1 cellular context compared by ENCODE assay signal in genomic region chr1:81820761-81821160, GRCh38.
TF ChIP-seq lines count a peak whose summit lies in the region.

No MANE protein-coding gene starts in this region.

TF ChIP-seq in GM12878, 131 proteins besides CTCF, POLR2A, EP300 and RAD21 (continued from another document):
- TF ChIP-seq SKIL (IDR thresholded peaks at IDR 0.05; ENCODE audit: low read depth, poor library complexity, severe bottlenecking) = no peak
- TF ChIP-seq, protein P1, sequence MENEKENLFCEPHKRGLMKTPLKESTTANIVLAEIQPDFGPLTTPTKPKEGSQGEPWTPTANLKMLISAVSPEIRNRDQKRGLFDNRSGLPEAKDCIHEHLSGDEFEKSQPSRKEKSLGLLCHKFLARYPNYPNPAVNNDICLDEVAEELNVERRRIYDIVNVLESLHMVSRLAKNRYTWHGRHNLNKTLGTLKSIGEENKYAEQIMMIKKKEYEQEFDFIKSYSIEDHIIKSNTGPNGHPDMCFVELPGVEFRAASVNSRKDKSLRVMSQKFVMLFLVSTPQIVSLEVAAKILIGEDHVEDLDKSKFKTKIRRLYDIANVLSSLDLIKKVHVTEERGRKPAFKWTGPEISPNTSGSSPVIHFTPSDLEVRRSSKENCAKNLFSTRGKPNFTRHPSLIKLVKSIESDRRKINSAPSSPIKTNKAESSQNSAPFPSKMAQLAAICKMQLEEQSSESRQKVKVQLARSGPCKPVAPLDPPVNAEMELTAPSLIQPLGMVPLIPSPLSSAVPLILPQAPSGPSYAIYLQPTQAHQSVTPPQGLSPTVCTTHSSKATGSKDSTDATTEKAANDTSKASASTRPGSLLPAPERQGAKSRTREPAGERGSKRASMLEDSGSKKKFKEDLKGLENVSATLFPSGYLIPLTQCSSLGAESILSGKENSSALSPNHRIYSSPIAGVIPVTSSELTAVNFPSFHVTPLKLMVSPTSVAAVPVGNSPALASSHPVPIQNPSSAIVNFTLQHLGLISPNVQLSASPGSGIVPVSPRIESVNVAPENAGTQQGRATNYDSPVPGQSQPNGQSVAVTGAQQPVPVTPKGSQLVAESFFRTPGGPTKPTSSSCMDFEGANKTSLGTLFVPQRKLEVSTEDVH (IDR thresholded peaks at IDR 0.05; ENCODE audit: low read depth, partially characterized antibody) = no peak
- no peak for TF ChIP-seq POLR2AphosphoS5 (IDR thresholded peaks at IDR 0.05; ENCODE audit: low read length)
- TF ChIP-seq SIN3A (IDR thresholded peaks at IDR 0.05; ENCODE audit: low read depth, low read length) = no peak
- no peak for TF ChIP-seq HDAC6 (IDR thresholded peaks at IDR 0.05; ENCODE audit: unreplicated experiment)
- TF ChIP-seq HCFC1 (IDR thresholded peaks at IDR 0.05; ENCODE audit: low read length) = no peak
- no peak for TF ChIP-seq GABPA (IDR thresholded peaks at IDR 0.05; ENCODE audit: low read depth)
- TF ChIP-seq FOXK2 (IDR thresholded peaks at IDR 0.05) = no peak
- TF ChIP-seq, protein P2, sequence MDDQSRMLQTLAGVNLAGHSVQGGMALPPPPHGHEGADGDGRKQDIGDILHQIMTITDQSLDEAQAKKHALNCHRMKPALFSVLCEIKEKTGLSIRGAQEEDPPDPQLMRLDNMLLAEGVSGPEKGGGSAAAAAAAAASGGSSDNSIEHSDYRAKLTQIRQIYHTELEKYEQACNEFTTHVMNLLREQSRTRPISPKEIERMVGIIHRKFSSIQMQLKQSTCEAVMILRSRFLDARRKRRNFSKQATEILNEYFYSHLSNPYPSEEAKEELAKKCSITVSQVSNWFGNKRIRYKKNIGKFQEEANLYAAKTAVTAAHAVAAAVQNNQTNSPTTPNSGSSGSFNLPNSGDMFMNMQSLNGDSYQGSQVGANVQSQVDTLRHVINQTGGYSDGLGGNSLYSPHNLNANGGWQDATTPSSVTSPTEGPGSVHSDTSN (IDR thresholded peaks at IDR 0.05; ENCODE audit: insufficient replicate concordance, low read depth, low read length) = no peak
- TF ChIP-seq, protein P3, sequence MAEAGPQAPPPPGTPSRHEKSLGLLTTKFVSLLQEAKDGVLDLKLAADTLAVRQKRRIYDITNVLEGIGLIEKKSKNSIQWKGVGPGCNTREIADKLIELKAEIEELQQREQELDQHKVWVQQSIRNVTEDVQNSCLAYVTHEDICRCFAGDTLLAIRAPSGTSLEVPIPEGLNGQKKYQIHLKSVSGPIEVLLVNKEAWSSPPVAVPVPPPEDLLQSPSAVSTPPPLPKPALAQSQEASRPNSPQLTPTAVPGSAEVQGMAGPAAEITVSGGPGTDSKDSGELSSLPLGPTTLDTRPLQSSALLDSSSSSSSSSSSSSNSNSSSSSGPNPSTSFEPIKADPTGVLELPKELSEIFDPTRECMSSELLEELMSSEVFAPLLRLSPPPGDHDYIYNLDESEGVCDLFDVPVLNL (IDR thresholded peaks at IDR 0.05; ENCODE audit: low read depth, low read length) = no peak
- no peak for TF ChIP-seq IKZF1 (conservative IDR thresholded peaks at IDR 0.05)
- TF ChIP-seq, protein P4, sequence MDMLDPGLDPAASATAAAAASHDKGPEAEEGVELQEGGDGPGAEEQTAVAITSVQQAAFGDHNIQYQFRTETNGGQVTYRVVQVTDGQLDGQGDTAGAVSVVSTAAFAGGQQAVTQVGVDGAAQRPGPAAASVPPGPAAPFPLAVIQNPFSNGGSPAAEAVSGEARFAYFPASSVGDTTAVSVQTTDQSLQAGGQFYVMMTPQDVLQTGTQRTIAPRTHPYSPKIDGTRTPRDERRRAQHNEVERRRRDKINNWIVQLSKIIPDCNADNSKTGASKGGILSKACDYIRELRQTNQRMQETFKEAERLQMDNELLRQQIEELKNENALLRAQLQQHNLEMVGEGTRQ (IDR thresholded peaks at IDR 0.05; ENCODE audit: borderline replicate concordance, low read depth, low read length) = no peak
- TF ChIP-seq MLLT1 (IDR thresholded peaks at IDR 0.05) = no peak
- no peak for TF ChIP-seq DPF2 (IDR thresholded peaks at IDR 0.05)
- TF ChIP-seq TCF12 (IDR thresholded peaks at IDR 0.05; ENCODE audit: low read depth, low read length) = no peak
- no peak for TF ChIP-seq MAX (IDR thresholded peaks at IDR 0.05; ENCODE audit: low read depth, low read length)
- TF ChIP-seq MYC (IDR thresholded peaks at IDR 0.05; ENCODE audit: insufficient read depth, insufficient read length, insufficient replicate concordance, low read length, severe bottlenecking) = no peak
